ENCODE assay signal across 22 cellular contexts in genomic region chr2:186531257-186531775, GRCh38.
"Had no signal": no experiment of that assay in that cellular context is flagged by ENCODE, and none has a peak within 500 bp of the region (broad histone marks: within the 10 kb centered on the region; RNA-seq: fewer than 3 reads in every experiment).

No MANE protein-coding gene starts in this region.

- DNase-seq: activated CD4-positive, alpha-beta T cell treated with anti-CD3 and anti-CD28 coated beads for 48 hours; activated CD4-positive, alpha-beta T cell treated with anti-CD3 and anti-CD28 coated beads, Interleukin-2, amount 50 U/mL, for 4 hours; activated CD4-positive, CD25-positive, alpha-beta regulatory T cell treated with anti-CD3 and anti-CD28 coated beads, Interleukin-2, amount 50 U/mL, for 72 hours; activated CD8-positive, alpha-beta memory T cell treated with anti-CD3 and anti-CD28 coated beads, Interleukin-2, amount 50 U/mL, for 48 hours; activated CD8-positive, alpha-beta T cell treated with anti-CD3 and anti-CD28 coated beads, Interleukin-2, amount 10 ng/mL, durations not matched to agents 7 days and 5 days; activated T-cell treated with anti-CD3 and anti-CD28 coated beads, Interleukin-2, amount 50 U/mL, for 1 hour; amniotic stem cell; brain microvascular endothelial cell; cerebellar nuclear complex; KG1; NCI-H1092 treated with DMSO at 0.1 percent for 48 hours; NCI-H1417 treated with DMSO at 0.1 percent for 48 hours; NCI-H1694; NCI-H2029 treated with DMSO at 0.1 percent for 48 hours; NCI-H510A treated with DMSO at 0.1 percent for 48 hours; Peyer's patch; Right ventricle myocardium superior; SJCRH30 had no signal

- H3K4me3 Mint-ChIP-seq: activated CD8-positive, alpha-beta T cell treated with anti-CD3 and anti-CD28 coated beads, Interleukin-2, amount 10 ng/mL, durations not matched to agents 7 days and 5 days; activated naive CD4-positive, alpha-beta T cell treated with anti-CD3 and anti-CD28 coated beads, Interleukin-2, amount 50 U/mL, for 24 hours; T-helper 1 cell treated with Interleukin-12 subunit alpha and Interleukin-12 subunit beta and Interleukin-4 antibody, amounts not matched to agents 30 μg/mL and 1 μg/mL, for 36 hours had no signal

- H3K4me1 ChIP-seq: ascending aorta, SJCRH30 had no signal

- H3K27me3 ChIP-seq: ascending aorta, brain microvascular endothelial cell, Peyer's patch, SJCRH30 had no signal

- H3K36me3 ChIP-seq: ascending aorta, brain microvascular endothelial cell, Peyer's patch, SJCRH30 had no signal

- H3K27ac ChIP-seq: ascending aorta, brain microvascular endothelial cell, Peyer's patch, RWPE1, SJCRH30 had no signal

- H3K9me3 ChIP-seq: ascending aorta, Peyer's patch had no signal

- H3K36me3 Mint-ChIP-seq: activated naive CD4-positive, alpha-beta T cell treated with anti-CD3 and anti-CD28 coated beads, Interleukin-2, amount 50 U/mL, for 24 hours had no signal

- H3K4me3 ChIP-seq: ascending aorta, Peyer's patch, SJCRH30 had no signal

- H3K9me3 Mint-ChIP-seq: activated naive CD4-positive, alpha-beta T cell treated with anti-CD3 and anti-CD28 coated beads, Interleukin-2, amount 50 U/mL, for 24 hours; T-helper 1 cell treated with Interleukin-12 subunit alpha and Interleukin-12 subunit beta and Interleukin-4 antibody, amounts not matched to agents 30 μg/mL and 1 μg/mL, for 36 hours had no signal

- ATAC-seq: activated CD8-positive, alpha-beta T cell treated with anti-CD3 and anti-CD28 coated beads, Interleukin-2, amount 10 ng/mL, durations not matched to agents 7 days and 5 days had no signal

- H3K27ac Mint-ChIP-seq: activated CD8-positive, alpha-beta T cell treated with anti-CD3 and anti-CD28 coated beads, Interleukin-2, amount 10 ng/mL, durations not matched to agents 7 days and 5 days; activated naive CD4-positive, alpha-beta T cell treated with anti-CD3 and anti-CD28 coated beads, Interleukin-2, amount 50 U/mL, for 24 hours; T-helper 1 cell treated with Interleukin-12 subunit alpha and Interleukin-12 subunit beta and Interleukin-4 antibody, amounts not matched to agents 30 μg/mL and 1 μg/mL, for 36 hours had no signal

- H3K4me1 Mint-ChIP-seq: activated naive CD4-positive, alpha-beta T cell treated with anti-CD3 and anti-CD28 coated beads, Interleukin-2, amount 50 U/mL, for 24 hours had no signal
